In genomic region chr17:19361975-19362292, GRCh38 we compare ENCODE assay signal across 1 cellular context.
A peak's percentile ranks its signal among the peaks of the same experiment; 100 is the strongest.
TF ChIP-seq lines count a peak whose summit lies in the region.

No MANE protein-coding gene starts in this region.

TF ChIP-seq in K562, 482 proteins besides CTCF, POLR2A, EP300 and RAD21:
- TF ChIP-seq KDM5B (IDR thresholded peaks at IDR 0.05; ENCODE audit: insufficient replicate concordance, low read depth, low read length), result peak; percentile 41
- no peak for TF ChIP-seq ETS2 (tag; IDR thresholded peaks at IDR 0.05; ENCODE audit: borderline replicate concordance, poor library complexity, severe bottlenecking)
- TF ChIP-seq RBM15 (IDR thresholded peaks at IDR 0.05; ENCODE audit: insufficient read depth, low read length), result no peak
- TF ChIP-seq PTRF (tag; IDR thresholded peaks at IDR 0.05), result no peak
- TF ChIP-seq ZNF134 (CRISPR knock-in tag; conservative IDR thresholded peaks at IDR 0.05), result no peak
- no peak for TF ChIP-seq RHOXF2B (CRISPR knock-in tag; conservative IDR thresholded peaks at IDR 0.05)
- TF ChIP-seq, protein P1, sequence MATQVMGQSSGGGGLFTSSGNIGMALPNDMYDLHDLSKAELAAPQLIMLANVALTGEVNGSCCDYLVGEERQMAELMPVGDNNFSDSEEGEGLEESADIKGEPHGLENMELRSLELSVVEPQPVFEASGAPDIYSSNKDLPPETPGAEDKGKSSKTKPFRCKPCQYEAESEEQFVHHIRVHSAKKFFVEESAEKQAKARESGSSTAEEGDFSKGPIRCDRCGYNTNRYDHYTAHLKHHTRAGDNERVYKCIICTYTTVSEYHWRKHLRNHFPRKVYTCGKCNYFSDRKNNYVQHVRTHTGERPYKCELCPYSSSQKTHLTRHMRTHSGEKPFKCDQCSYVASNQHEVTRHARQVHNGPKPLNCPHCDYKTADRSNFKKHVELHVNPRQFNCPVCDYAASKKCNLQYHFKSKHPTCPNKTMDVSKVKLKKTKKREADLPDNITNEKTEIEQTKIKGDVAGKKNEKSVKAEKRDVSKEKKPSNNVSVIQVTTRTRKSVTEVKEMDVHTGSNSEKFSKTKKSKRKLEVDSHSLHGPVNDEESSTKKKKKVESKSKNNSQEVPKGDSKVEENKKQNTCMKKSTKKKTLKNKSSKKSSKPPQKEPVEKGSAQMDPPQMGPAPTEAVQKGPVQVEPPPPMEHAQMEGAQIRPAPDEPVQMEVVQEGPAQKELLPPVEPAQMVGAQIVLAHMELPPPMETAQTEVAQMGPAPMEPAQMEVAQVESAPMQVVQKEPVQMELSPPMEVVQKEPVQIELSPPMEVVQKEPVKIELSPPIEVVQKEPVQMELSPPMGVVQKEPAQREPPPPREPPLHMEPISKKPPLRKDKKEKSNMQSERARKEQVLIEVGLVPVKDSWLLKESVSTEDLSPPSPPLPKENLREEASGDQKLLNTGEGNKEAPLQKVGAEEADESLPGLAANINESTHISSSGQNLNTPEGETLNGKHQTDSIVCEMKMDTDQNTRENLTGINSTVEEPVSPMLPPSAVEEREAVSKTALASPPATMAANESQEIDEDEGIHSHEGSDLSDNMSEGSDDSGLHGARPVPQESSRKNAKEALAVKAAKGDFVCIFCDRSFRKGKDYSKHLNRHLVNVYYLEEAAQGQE (CRISPR knock-in tag; IDR thresholded peaks at IDR 0.05; ENCODE audit: low read depth), result 0 out of 2 replicates have a peak, but pooled peaks have one; percentile 68
- TF ChIP-seq KHSRP (IDR thresholded peaks at IDR 0.05), result no peak
- 0 out of 2 replicates have a peak, but pooled peaks have one; percentile 14 for TF ChIP-seq ETV5 (CRISPR knock-in tag; IDR thresholded peaks at IDR 0.05; ENCODE audit: low read depth)
- TF ChIP-seq PHF8 (IDR thresholded peaks at IDR 0.05; ENCODE audit: borderline replicate concordance, low read length), result peak; percentile 46; the same call in 1 of the 2 replicates
- TF ChIP-seq SP1 (CRISPR knock-in tag; IDR thresholded peaks at IDR 0.05), result no peak
- TF ChIP-seq, protein P2, sequence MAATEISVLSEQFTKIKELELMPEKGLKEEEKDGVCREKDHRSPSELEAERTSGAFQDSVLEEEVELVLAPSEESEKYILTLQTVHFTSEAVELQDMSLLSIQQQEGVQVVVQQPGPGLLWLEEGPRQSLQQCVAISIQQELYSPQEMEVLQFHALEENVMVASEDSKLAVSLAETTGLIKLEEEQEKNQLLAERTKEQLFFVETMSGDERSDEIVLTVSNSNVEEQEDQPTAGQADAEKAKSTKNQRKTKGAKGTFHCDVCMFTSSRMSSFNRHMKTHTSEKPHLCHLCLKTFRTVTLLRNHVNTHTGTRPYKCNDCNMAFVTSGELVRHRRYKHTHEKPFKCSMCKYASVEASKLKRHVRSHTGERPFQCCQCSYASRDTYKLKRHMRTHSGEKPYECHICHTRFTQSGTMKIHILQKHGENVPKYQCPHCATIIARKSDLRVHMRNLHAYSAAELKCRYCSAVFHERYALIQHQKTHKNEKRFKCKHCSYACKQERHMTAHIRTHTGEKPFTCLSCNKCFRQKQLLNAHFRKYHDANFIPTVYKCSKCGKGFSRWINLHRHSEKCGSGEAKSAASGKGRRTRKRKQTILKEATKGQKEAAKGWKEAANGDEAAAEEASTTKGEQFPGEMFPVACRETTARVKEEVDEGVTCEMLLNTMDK (IDR thresholded peaks at IDR 0.05; ENCODE audit: borderline replicate concordance, insufficient read depth, low read depth, low read length, poor library complexity, severe bottlenecking), result no peak
- TF ChIP-seq SRSF9 (IDR thresholded peaks at IDR 0.05; ENCODE audit: borderline replicate concordance, low read depth, low read length), result no peak
